In genomic region chrX:80807606-80808159, GRCh38 we compare ENCODE assay signal across 8 cellular contexts. TPM values are rescaled to one million over a fixed set of nuclear protein-coding genes. Genes with fewer than 3 reads are reported as not detected.
DNase-seq lines count a peak whose midpoint lies in the region; ATAC-seq and TF ChIP-seq lines count a peak whose summit lies in the region.

No MANE protein-coding gene starts in this region.

- H2AFZ ChIP-seq in smooth muscle cell (ENCODE audit: low read depth): peak overlapping the region; percentile 87

- no peaks in the 10 kb centered on the region for H3F3A ChIP-seq in smooth muscle cell (ENCODE audit: low read depth)

- ATAC-seq in WTC11 (no peak), sciatic nerve (no peak)

- H3K9me3 ChIP-seq in iPS DF 6.9 (ENCODE audit: control insufficient read depth, insufficient read depth, low read length): no peaks in the 10 kb centered on the region
- H3K9me3 ChIP-seq in smooth muscle cell (replicated peaks; ENCODE audit: low read depth): no peaks in the 10 kb centered on the region

- TF ChIP-seq CTCF in WTC11 (IDR thresholded peaks at IDR 0.05): no peak
- TF ChIP-seq CTCF in smooth muscle cell (IDR thresholded peaks at IDR 0.05; ENCODE audit: borderline replicate concordance, insufficient read depth, poor library complexity, severe bottlenecking): no peak

- H3K4me3 ChIP-seq in iPS DF 6.9 (ENCODE audit: low read length): peak overlapping the region; percentile 87; the same call in 1 of the 2 replicates
- H3K4me3 ChIP-seq in smooth muscle cell: peak overlapping the region; percentile 60

- no peak for DNase-seq in activated naive CD4-positive, alpha-beta T cell treated with Interleukin-2 at 50 U/mL for 16 hours
- DNase-seq in WTC11 (ENCODE audit: low spot score) (no peak), iPS DF 6.9 (ENCODE audit: low read depth, low spot score) (no peak), smooth muscle cell (lab: John Stamatoyannopoulos, UW; ENCODE audit: unreplicated experiment) (no peak), sciatic nerve (ENCODE audit: low spot score) (no peak), SKM-1 treated with dmso at 0.1 percent for 144 hours (lab: John Stamatoyannopoulos, UW; ENCODE audit: unreplicated experiment) (no peak)
- no peak for DNase-seq in NK-92 treated with Interleukin-12 subunit alpha and Interleukin-12 subunit beta, amount 100 ng/mL, for 24 hours (lab: John Stamatoyannopoulos, UW)

- no peaks in the 10 kb centered on the region for H3K36me3 ChIP-seq in iPS DF 6.9 (ENCODE audit: control insufficient read depth, insufficient read depth, low read length)
- H3K36me3 ChIP-seq in smooth muscle cell (ENCODE audit: low read depth): no peaks in the 10 kb centered on the region

- H3K27ac ChIP-seq in iPS DF 6.9 (ENCODE audit: low read length) (no peak overlapping the region), smooth muscle cell (ENCODE audit: low read depth) (no peak overlapping the region)

- no peaks in the 10 kb centered on the region for H3K36me3 Mint-ChIP-seq in activated naive CD4-positive, alpha-beta T cell treated with anti-CD3 and anti-CD28 coated beads, Interleukin-2, amount 50 U/mL, for 24 hours
- peaks cover 9% of the 10 kb centered on the region for H3K36me3 Mint-ChIP-seq in WTC11

- peaks cover 37% of the 10 kb centered on the region for H3K4me1 Mint-ChIP-seq in activated naive CD4-positive, alpha-beta T cell treated with anti-CD3 and anti-CD28 coated beads, Interleukin-2, amount 50 U/mL, for 24 hours
- H3K4me1 Mint-ChIP-seq in WTC11: peaks cover 18% of the 10 kb centered on the region

- peak overlapping the region; percentile 85 for H3K27ac Mint-ChIP-seq in activated naive CD4-positive, alpha-beta T cell treated with anti-CD3 and anti-CD28 coated beads, Interleukin-2, amount 50 U/mL, for 24 hours
- peak overlapping the region; percentile 45; the same call in 1 of the 2 replicates for H3K27ac Mint-ChIP-seq in WTC11

- intact Hi-C loops in sciatic nerve (cut with DNase I): no loop called here

- peak overlapping the region; percentile 88 for H3K4me2 ChIP-seq in smooth muscle cell

- peak overlapping the region; percentile 45 for H3K9ac ChIP-seq in smooth muscle cell (ENCODE audit: low read depth)

- POLR2A ChIA-PET in WTC11 (lab: Charles Lee): no interaction called here

- CTCF ChIA-PET in WTC11 (lab: Charles Lee): no interaction called here

- no peaks in the 10 kb centered on the region for H3K9me3 Mint-ChIP-seq in activated naive CD4-positive, alpha-beta T cell treated with anti-CD3 and anti-CD28 coated beads, Interleukin-2, amount 50 U/mL, for 24 hours
- no peaks in the 10 kb centered on the region for H3K9me3 Mint-ChIP-seq in WTC11

- peaks cover 20% of the 10 kb centered on the region for H3K79me2 ChIP-seq in smooth muscle cell (ENCODE audit: low read depth)

- peak overlapping the region; percentile 96 for H3K4me3 Mint-ChIP-seq in activated naive CD4-positive, alpha-beta T cell treated with anti-CD3 and anti-CD28 coated beads, Interleukin-2, amount 50 U/mL, for 24 hours
- peak overlapping the region; percentile 84 for H3K4me3 Mint-ChIP-seq in WTC11

- H3K4me1 ChIP-seq in iPS DF 6.9 (ENCODE audit: control insufficient read depth, insufficient read depth, low read length): no peaks in the 10 kb centered on the region
- peaks cover 5% of the 10 kb centered on the region for H3K4me1 ChIP-seq in smooth muscle cell (ENCODE audit: low read depth)

- no CpG with 5 or more reads among the region's 15 CpGs for WGBS in iPS DF 6.9 (ENCODE audit: insufficient coverage, insufficient read length)
- 45% methylated on average over 15 of the region's 15 CpGs for WGBS in smooth muscle cell (ENCODE audit: low lambda C conversion rate)

- H3K27me3 Mint-ChIP-seq in activated naive CD4-positive, alpha-beta T cell treated with anti-CD3 and anti-CD28 coated beads, Interleukin-2, amount 50 U/mL, for 24 hours: no peaks in the 10 kb centered on the region
- H3K27me3 Mint-ChIP-seq in WTC11 (ENCODE audit: low read depth): no peaks in the 10 kb centered on the region

- no peaks in the 10 kb centered on the region for H4K20me1 ChIP-seq in smooth muscle cell (ENCODE audit: low read depth)

- H3K27me3 ChIP-seq in iPS DF 6.9 (ENCODE audit: control insufficient read depth, insufficient read depth, low read length) (no peaks in the 10 kb centered on the region), smooth muscle cell (ENCODE audit: low read depth) (no peaks in the 10 kb centered on the region)

TF ChIP-seq in WTC11, 78 proteins besides CTCF, POLR2A, EP300 and RAD21:
- TF ChIP-seq E2F5 (CRISPR knock-in tag; IDR thresholded peaks at IDR 0.05) (no peak), RELA (CRISPR knock-in tag; IDR thresholded peaks at IDR 0.05; ENCODE audit: borderline replicate concordance) (no peak), ZNF281 (CRISPR knock-in tag; IDR thresholded peaks at IDR 0.05) (no peak), AR (CRISPR knock-in tag; IDR thresholded peaks at IDR 0.05) (no peak), NR1H2 (CRISPR knock-in tag; IDR thresholded peaks at IDR 0.05) (no peak), E2F1 (CRISPR knock-in tag; IDR thresholded peaks at IDR 0.05) (no peak)
TF ChIP-seq in WTC11: peak in this region for 0.

RNA-seq across cellular contexts. Expression of gene BRWD3, which starts 2.0 kb away (rescaled TPM):
- total RNA-seq in WTC11 (2021) (63.5 to 69.4 TPM (median 68.5 TPM) in 3 replicates), smooth muscle cell (26.4 and 27.6 TPM in 2 replicates), sciatic nerve (33.3 TPM)
- polyA plus RNA-seq in smooth muscle cell: 2.0 and 3.9 TPM in 2 replicates
